1 cellular context compared by ENCODE assay signal in the genomic region with DNA sequence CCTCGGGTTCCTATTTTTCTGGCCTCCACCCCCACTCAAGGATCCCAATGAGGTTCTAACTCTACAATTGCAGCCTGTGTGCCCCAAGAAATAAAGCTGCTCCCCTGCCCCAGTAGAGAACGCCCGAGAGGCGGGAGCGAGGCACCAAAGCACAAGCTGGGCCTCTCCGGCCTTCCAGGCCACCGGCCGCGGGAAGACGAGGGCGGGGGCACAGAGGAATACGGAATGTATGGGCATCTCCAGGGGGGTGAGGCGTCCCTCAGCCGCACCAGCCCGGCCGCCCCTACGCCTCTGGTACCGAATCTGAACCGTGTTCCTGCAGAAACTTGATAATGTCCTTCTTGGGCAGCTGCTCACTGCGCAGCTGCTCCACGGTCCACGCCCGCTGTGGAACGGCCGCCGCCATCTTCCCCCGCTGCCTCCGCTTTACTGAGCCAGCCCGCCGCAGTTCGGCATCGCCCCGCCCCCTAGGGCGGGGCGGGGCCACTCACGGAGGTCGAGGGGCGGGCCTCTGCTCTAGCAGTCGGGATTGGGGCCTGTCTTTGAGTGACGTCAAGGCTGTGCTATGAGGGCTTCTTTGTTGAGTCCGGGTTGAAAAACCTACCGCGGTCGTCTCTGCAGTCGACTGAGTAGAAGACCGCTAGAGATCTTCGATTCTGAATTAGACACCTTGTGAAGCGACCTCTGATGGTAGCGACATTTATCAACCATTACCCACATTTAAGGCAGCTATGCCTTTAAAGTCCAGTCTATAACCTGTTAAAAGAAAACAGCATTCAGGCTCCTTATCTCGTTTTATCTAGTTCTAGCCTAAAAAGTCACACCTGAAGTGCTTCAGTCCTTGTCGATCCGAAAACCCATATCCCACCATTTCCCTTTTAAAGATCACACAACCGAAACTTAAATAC.
TF ChIP-seq lines count a peak whose summit lies in the region.

A gene (minus strand): TSS at position 431 of the 908 bp plus-strand sequence. CDS start 25 bp downstream, at position 406.

TF ChIP-seq in HepG2, 621 proteins besides CTCF, POLR2A, EP300 and RAD21 (continued from another document and continues in another):
- TF ChIP-seq, protein P1, sequence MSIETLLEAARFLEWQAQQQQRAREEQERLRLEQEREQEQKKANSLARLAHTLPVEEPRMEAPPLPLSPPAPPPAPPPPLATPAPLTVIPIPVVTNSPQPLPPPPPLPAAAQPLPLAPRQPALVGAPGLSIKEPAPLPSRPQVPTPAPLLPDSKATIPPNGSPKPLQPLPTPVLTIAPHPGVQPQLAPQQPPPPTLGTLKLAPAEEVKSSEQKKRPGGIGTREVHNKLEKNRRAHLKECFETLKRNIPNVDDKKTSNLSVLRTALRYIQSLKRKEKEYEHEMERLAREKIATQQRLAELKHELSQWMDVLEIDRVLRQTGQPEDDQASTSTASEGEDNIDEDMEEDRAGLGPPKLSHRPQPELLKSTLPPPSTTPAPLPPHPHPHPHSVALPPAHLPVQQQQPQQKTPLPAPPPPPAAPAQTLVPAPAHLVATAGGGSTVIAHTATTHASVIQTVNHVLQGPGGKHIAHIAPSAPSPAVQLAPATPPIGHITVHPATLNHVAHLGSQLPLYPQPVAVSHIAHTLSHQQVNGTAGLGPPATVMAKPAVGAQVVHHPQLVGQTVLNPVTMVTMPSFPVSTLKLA (IDR thresholded peaks at IDR 0.05), result no peak
- TF ChIP-seq, protein P2, sequence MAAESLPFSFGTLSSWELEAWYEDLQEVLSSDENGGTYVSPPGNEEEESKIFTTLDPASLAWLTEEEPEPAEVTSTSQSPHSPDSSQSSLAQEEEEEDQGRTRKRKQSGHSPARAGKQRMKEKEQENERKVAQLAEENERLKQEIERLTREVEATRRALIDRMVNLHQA (CRISPR knock-in tag; IDR thresholded peaks at IDR 0.05), result no peak
- TF ChIP-seq KLF6 (CRISPR knock-in tag; IDR thresholded peaks at IDR 0.05) (0 out of 2 replicates have a peak, but pooled peaks have one; percentile 63), SPEN (CRISPR knock-in tag; IDR thresholded peaks at IDR 0.05; ENCODE audit: low read depth) (peak; percentile 78; the same call in 1 of the 2 replicates), HDAC6 (IDR thresholded peaks at IDR 0.05; ENCODE audit: low read depth, low read length) (no peak), HNRNPLL (IDR thresholded peaks at IDR 0.05; ENCODE audit: low read depth, low read length, poor library complexity, severe bottlenecking) (peak; percentile 72), NFKB2 (CRISPR knock-in tag; IDR thresholded peaks at IDR 0.05; ENCODE audit: borderline replicate concordance) (peak; percentile 60; the same call in 1 of the 2 replicates), SMARCC2 (IDR thresholded peaks at IDR 0.05) (no peak), ZSCAN21 (CRISPR knock-in tag; IDR thresholded peaks at IDR 0.05; ENCODE audit: borderline replicate concordance) (peak; percentile 69; the same call in 1 of the 2 replicates), SMC3 (IDR thresholded peaks at IDR 0.05; ENCODE audit: low read length) (no peak; the same call in 1 of the 2 replicates), ZNF331 (CRISPR knock-in tag; IDR thresholded peaks at IDR 0.05) (peak; percentile 74), ZNF589 (CRISPR knock-in tag; conservative IDR thresholded peaks at IDR 0.05) (no peak), SETDB1 (CRISPR knock-in tag; IDR thresholded peaks at IDR 0.05; ENCODE audit: borderline replicate concordance) (no peak), ZMYM2 (CRISPR knock-in tag; IDR thresholded peaks at IDR 0.05) (no peak), ZNF7 (CRISPR knock-in tag; IDR thresholded peaks at IDR 0.05) (no peak), ZNF460 (CRISPR knock-in tag; IDR thresholded peaks at IDR 0.05; ENCODE audit: borderline replicate concordance) (no peak), ETV5 (CRISPR knock-in tag; IDR thresholded peaks at IDR 0.05; ENCODE audit: borderline replicate concordance) (no peak; the same call in 1 of the 2 replicates), ZNF274 (CRISPR knock-in tag; IDR thresholded peaks at IDR 0.05) (0 out of 2 replicates have a peak, but pooled peaks have one; percentile 46), ZNF879 (CRISPR knock-in tag; IDR thresholded peaks at IDR 0.05) (0 out of 2 replicates have a peak, but pooled peaks have one; percentile 39), TOPORS (CRISPR knock-in tag; IDR thresholded peaks at IDR 0.05) (peak; percentile 65; the same call in 1 of the 2 replicates), RCOR2 (CRISPR knock-in tag; IDR thresholded peaks at IDR 0.05) (no peak), ASH2L (IDR thresholded peaks at IDR 0.05; ENCODE audit: insufficient read length, low read depth, low read length) (peak; percentile 96), MIXL1 (CRISPR knock-in tag; IDR thresholded peaks at IDR 0.05) (no peak), EHMT2 (IDR thresholded peaks at IDR 0.05; ENCODE audit: borderline replicate concordance, low read depth, low read length) (no peak), GATAD2A (CRISPR knock-in tag; IDR thresholded peaks at IDR 0.05) (no peak; the same call in 1 of the 2 replicates), ZNF768 (CRISPR knock-in tag; IDR thresholded peaks at IDR 0.05) (peak; percentile 67; the same call in 1 of the 2 replicates), CHD4 (IDR thresholded peaks at IDR 0.05; ENCODE audit: borderline replicate concordance, low read length) (no peak), FOXC1 (CRISPR knock-in tag; IDR thresholded peaks at IDR 0.05; ENCODE audit: borderline replicate concordance) (peak; percentile 77), ZNF792 (CRISPR knock-in tag; IDR thresholded peaks at IDR 0.05) (peak; percentile 67; the same call in 1 of the 2 replicates), ARNT (IDR thresholded peaks at IDR 0.05) (no peak)
- TF ChIP-seq, protein P3, sequence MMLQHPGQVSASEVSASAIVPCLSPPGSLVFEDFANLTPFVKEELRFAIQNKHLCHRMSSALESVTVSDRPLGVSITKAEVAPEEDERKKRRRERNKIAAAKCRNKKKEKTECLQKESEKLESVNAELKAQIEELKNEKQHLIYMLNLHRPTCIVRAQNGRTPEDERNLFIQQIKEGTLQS (CRISPR knock-in tag; IDR thresholded peaks at IDR 0.05), result no peak
- TF ChIP-seq, protein P4, sequence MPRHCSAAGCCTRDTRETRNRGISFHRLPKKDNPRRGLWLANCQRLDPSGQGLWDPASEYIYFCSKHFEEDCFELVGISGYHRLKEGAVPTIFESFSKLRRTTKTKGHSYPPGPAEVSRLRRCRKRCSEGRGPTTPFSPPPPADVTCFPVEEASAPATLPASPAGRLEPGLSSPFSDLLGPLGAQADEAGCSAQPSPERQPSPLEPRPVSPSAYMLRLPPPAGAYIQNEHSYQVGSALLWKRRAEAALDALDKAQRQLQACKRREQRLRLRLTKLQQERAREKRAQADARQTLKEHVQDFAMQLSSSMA (CRISPR knock-in tag; IDR thresholded peaks at IDR 0.05), result no peak
- TF ChIP-seq, protein P5, sequence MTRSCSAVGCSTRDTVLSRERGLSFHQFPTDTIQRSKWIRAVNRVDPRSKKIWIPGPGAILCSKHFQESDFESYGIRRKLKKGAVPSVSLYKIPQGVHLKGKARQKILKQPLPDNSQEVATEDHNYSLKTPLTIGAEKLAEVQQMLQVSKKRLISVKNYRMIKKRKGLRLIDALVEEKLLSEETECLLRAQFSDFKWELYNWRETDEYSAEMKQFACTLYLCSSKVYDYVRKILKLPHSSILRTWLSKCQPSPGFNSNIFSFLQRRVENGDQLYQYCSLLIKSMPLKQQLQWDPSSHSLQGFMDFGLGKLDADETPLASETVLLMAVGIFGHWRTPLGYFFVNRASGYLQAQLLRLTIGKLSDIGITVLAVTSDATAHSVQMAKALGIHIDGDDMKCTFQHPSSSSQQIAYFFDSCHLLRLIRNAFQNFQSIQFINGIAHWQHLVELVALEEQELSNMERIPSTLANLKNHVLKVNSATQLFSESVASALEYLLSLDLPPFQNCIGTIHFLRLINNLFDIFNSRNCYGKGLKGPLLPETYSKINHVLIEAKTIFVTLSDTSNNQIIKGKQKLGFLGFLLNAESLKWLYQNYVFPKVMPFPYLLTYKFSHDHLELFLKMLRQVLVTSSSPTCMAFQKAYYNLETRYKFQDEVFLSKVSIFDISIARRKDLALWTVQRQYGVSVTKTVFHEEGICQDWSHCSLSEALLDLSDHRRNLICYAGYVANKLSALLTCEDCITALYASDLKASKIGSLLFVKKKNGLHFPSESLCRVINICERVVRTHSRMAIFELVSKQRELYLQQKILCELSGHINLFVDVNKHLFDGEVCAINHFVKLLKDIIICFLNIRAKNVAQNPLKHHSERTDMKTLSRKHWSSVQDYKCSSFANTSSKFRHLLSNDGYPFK (CRISPR knock-in tag; IDR thresholded peaks at IDR 0.05; ENCODE audit: borderline replicate concordance), result peak; percentile 90
- TF ChIP-seq, protein P6, sequence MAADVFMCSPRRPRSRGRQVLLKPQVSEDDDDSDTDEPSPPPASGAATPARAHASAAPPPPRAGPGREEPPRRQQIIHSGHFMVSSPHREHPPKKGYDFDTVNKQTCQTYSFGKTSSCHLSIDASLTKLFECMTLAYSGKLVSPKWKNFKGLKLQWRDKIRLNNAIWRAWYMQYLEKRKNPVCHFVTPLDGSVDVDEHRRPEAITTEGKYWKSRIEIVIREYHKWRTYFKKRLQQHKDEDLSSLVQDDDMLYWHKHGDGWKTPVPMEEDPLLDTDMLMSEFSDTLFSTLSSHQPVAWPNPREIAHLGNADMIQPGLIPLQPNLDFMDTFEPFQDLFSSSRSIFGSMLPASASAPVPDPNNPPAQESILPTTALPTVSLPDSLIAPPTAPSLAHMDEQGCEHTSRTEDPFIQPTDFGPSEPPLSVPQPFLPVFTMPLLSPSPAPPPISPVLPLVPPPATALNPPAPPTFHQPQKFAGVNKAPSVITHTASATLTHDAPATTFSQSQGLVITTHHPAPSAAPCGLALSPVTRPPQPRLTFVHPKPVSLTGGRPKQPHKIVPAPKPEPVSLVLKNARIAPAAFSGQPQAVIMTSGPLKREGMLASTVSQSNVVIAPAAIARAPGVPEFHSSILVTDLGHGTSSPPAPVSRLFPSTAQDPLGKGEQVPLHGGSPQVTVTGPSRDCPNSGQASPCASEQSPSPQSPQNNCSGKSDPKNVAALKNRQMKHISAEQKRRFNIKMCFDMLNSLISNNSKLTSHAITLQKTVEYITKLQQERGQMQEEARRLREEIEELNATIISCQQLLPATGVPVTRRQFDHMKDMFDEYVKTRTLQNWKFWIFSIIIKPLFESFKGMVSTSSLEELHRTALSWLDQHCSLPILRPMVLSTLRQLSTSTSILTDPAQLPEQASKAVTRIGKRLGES (CRISPR knock-in tag; IDR thresholded peaks at IDR 0.05; ENCODE audit: borderline replicate concordance), result no peak
- TF ChIP-seq, protein P7, sequence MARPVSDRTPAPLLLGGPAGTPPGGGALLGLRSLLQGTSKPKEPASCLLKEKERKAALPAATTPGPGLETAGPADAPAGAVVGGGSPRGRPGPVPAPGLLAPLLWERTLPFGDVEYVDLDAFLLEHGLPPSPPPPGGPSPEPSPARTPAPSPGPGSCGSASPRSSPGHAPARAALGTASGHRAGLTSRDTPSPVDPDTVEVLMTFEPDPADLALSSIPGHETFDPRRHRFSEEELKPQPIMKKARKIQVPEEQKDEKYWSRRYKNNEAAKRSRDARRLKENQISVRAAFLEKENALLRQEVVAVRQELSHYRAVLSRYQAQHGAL (CRISPR knock-in tag; IDR thresholded peaks at IDR 0.05; ENCODE audit: not compliant biosample characterization), result no peak
- TF ChIP-seq, protein P8, sequence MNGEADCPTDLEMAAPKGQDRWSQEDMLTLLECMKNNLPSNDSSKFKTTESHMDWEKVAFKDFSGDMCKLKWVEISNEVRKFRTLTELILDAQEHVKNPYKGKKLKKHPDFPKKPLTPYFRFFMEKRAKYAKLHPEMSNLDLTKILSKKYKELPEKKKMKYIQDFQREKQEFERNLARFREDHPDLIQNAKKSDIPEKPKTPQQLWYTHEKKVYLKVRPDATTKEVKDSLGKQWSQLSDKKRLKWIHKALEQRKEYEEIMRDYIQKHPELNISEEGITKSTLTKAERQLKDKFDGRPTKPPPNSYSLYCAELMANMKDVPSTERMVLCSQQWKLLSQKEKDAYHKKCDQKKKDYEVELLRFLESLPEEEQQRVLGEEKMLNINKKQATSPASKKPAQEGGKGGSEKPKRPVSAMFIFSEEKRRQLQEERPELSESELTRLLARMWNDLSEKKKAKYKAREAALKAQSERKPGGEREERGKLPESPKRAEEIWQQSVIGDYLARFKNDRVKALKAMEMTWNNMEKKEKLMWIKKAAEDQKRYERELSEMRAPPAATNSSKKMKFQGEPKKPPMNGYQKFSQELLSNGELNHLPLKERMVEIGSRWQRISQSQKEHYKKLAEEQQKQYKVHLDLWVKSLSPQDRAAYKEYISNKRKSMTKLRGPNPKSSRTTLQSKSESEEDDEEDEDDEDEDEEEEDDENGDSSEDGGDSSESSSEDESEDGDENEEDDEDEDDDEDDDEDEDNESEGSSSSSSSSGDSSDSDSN (CRISPR knock-in tag; IDR thresholded peaks at IDR 0.05), result peak; percentile 89
- TF ChIP-seq, protein P9, sequence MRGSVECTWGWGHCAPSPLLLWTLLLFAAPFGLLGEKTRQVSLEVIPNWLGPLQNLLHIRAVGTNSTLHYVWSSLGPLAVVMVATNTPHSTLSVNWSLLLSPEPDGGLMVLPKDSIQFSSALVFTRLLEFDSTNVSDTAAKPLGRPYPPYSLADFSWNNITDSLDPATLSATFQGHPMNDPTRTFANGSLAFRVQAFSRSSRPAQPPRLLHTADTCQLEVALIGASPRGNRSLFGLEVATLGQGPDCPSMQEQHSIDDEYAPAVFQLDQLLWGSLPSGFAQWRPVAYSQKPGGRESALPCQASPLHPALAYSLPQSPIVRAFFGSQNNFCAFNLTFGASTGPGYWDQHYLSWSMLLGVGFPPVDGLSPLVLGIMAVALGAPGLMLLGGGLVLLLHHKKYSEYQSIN (CRISPR knock-in tag; IDR thresholded peaks at IDR 0.05; ENCODE audit: borderline replicate concordance), result no peak
